In the genomic region with DNA sequence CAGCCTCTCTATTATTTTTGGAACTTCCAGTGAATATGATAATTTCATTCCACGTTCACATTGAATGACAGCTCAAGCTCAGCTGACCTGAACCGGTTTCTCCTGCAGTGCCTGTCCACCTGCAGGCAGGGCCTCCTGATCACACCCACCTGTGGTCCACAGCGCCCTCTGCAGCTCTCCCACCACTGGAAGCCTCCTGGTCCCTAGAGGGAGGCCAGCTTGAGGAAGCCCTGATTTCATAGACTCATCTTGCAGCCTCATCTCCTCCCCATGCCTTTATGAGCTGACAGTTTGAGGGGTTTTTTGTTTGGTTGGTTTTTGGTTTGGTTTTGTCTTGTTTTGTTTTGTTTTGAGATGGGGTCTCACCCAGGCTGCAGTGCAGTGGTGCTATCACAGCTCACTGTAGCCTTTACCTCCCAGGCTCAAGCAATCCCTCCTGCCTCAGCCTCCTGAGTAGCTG, we compare ENCODE assay signal across 1 cellular context.
TF ChIP-seq lines count a peak whose summit lies in the region.

No MANE protein-coding gene starts in this region.

TF ChIP-seq in HepG2, 621 proteins besides CTCF, POLR2A, EP300 and RAD21 (continues in another document):
- TF ChIP-seq ZNF383 (CRISPR knock-in tag; IDR thresholded peaks at IDR 0.05; ENCODE audit: borderline replicate concordance) (no peak), DNMT1 (CRISPR knock-in tag; IDR thresholded peaks at IDR 0.05) (no peak), HCFC1 (IDR thresholded peaks at IDR 0.05; ENCODE audit: low read depth, low read length) (no peak), ZC3H13 (CRISPR knock-in tag; IDR thresholded peaks at IDR 0.05) (no peak), ZNF451 (CRISPR knock-in tag; IDR thresholded peaks at IDR 0.05) (no peak), ZNF12 (CRISPR knock-in tag; IDR thresholded peaks at IDR 0.05) (no peak), SP140L (CRISPR knock-in tag; IDR thresholded peaks at IDR 0.05; ENCODE audit: borderline replicate concordance) (no peak), GABPB1 (CRISPR knock-in tag; IDR thresholded peaks at IDR 0.05) (no peak), ZFP36L1 (CRISPR knock-in tag; IDR thresholded peaks at IDR 0.05) (no peak), GATAD1 (CRISPR knock-in tag; IDR thresholded peaks at IDR 0.05) (peak; percentile 61; the same call in 1 of the 2 replicates), ZNF101 (CRISPR knock-in tag; IDR thresholded peaks at IDR 0.05; ENCODE audit: borderline replicate concordance, low read depth) (no peak), ZFP91 (CRISPR knock-in tag; IDR thresholded peaks at IDR 0.05; ENCODE audit: borderline replicate concordance) (0 out of 2 replicates have a peak, but pooled peaks have one; percentile 38), DNMT3B (CRISPR knock-in tag; conservative IDR thresholded peaks at IDR 0.05) (no peak), ZNF883 (CRISPR knock-in tag; IDR thresholded peaks at IDR 0.05; ENCODE audit: not compliant biosample characterization) (no peak), ZNF724P (CRISPR knock-in tag; IDR thresholded peaks at IDR 0.05; ENCODE audit: borderline replicate concordance) (no peak), REL (CRISPR knock-in tag; conservative IDR thresholded peaks at IDR 0.05) (no peak), BCL3 (CRISPR knock-in tag; IDR thresholded peaks at IDR 0.05) (no peak), HOXD1 (CRISPR knock-in tag; IDR thresholded peaks at IDR 0.05) (no peak), MEIS1 (CRISPR knock-in tag; IDR thresholded peaks at IDR 0.05; ENCODE audit: borderline replicate concordance) (no peak), JARID2 (CRISPR knock-in tag; IDR thresholded peaks at IDR 0.05; ENCODE audit: insufficient replicate concordance) (no peak), THYN1 (CRISPR knock-in tag; IDR thresholded peaks at IDR 0.05; ENCODE audit: borderline replicate concordance, low read depth) (no peak), ZNF687 (CRISPR knock-in tag; IDR thresholded peaks at IDR 0.05) (peak; percentile 54), ZNF281 (CRISPR knock-in tag; IDR thresholded peaks at IDR 0.05; ENCODE audit: borderline replicate concordance) (no peak), CHCHD3 (CRISPR knock-in tag; IDR thresholded peaks at IDR 0.05) (no peak), THRA (CRISPR knock-in tag; IDR thresholded peaks at IDR 0.05; ENCODE audit: borderline replicate concordance) (peak; percentile 44; the same call in 1 of the 2 replicates), MLLT10 (CRISPR knock-in tag; IDR thresholded peaks at IDR 0.05) (no peak), ATF2 (CRISPR knock-in tag; IDR thresholded peaks at IDR 0.05) (no peak), CBX1 (IDR thresholded peaks at IDR 0.05; ENCODE audit: low read depth) (peak; percentile 68)
- TF ChIP-seq, protein P1, sequence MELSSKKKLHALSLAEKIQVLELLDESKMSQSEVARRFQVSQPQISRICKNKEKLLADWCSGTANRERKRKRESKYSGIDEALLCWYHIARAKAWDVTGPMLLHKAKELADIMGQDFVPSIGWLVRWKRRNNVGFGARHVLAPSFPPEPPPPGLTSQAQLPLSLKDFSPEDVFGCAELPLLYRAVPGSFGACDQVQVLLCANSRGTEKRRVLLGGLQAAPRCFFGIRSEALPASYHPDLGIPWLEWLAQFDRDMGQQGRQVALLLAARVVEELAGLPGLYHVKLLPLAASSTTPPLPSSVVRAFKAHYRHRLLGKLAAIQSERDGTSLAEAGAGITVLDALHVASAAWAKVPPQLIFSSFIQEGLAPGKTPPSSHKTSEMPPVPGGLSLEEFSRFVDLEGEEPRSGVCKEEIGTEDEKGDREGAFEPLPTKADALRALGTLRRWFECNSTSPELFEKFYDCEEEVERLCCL (CRISPR knock-in tag; IDR thresholded peaks at IDR 0.05; ENCODE audit: borderline replicate concordance), result no peak
- TF ChIP-seq, protein P2, sequence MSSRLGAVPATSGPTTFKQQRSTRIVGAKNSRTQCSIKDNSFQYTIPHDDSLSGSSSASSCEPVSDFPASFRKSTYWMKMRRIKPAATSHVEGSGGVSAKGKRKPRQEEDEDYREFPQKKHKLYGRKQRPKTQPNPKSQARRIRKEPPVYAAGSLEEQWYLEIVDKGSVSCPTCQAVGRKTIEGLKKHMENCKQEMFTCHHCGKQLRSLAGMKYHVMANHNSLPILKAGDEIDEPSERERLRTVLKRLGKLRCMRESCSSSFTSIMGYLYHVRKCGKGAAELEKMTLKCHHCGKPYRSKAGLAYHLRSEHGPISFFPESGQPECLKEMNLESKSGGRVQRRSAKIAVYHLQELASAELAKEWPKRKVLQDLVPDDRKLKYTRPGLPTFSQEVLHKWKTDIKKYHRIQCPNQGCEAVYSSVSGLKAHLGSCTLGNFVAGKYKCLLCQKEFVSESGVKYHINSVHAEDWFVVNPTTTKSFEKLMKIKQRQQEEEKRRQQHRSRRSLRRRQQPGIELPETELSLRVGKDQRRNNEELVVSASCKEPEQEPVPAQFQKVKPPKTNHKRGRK (CRISPR knock-in tag; IDR thresholded peaks at IDR 0.05), result no peak
- TF ChIP-seq, protein P3, sequence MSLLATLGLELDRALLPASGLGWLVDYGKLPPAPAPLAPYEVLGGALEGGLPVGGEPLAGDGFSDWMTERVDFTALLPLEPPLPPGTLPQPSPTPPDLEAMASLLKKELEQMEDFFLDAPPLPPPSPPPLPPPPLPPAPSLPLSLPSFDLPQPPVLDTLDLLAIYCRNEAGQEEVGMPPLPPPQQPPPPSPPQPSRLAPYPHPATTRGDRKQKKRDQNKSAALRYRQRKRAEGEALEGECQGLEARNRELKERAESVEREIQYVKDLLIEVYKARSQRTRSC (CRISPR knock-in tag; IDR thresholded peaks at IDR 0.05; ENCODE audit: low read depth), result no peak
- TF ChIP-seq, protein P4, sequence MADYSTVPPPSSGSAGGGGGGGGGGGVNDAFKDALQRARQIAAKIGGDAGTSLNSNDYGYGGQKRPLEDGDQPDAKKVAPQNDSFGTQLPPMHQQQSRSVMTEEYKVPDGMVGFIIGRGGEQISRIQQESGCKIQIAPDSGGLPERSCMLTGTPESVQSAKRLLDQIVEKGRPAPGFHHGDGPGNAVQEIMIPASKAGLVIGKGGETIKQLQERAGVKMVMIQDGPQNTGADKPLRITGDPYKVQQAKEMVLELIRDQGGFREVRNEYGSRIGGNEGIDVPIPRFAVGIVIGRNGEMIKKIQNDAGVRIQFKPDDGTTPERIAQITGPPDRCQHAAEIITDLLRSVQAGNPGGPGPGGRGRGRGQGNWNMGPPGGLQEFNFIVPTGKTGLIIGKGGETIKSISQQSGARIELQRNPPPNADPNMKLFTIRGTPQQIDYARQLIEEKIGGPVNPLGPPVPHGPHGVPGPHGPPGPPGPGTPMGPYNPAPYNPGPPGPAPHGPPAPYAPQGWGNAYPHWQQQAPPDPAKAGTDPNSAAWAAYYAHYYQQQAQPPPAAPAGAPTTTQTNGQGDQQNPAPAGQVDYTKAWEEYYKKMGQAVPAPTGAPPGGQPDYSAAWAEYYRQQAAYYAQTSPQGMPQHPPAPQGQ (CRISPR knock-in tag; IDR thresholded peaks at IDR 0.05; ENCODE audit: borderline replicate concordance), result no peak
